Comparison of ENCODE assay signal across 9 cellular contexts in the genomic region with DNA sequence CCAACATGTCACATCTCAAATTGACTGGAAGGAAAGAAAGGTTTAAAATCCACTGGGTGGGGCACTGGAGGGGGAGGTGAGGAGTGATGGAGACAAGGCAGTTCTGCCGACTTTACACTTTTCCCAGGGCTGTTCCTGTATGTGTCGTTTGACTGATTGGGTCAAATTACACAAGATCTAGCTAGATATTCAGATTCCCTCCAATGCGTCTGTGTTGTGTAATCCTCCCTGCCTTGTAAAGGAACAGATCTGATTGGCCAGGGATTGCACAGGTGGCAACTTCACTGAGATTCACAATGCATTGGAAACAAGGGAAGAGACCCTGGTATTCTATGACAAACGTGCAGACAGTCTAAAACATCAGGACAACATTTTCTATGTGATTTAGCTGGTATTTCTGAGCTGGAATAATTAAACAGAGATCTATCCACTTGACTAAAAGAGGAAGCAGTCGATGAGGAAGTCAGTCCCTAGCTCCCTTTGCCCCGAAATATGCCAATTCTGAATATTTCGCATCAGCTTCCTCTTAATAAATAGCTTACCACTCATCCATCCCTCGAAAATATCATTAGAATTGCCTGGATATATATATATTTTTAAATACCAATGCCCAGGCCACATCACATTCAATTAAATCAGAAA.
DNase-seq lines count a peak whose midpoint lies in the region; ATAC-seq, FAIRE-seq and TF ChIP-seq lines count a peak whose summit lies in the region.
"Had no signal": no experiment of that assay in that cellular context is flagged by ENCODE, and none has a peak within 500 bp of the region (broad histone marks: within the 10 kb centered on the region; RNA-seq: fewer than 3 reads in every experiment).

No MANE protein-coding gene starts in this region.

- peak overlapping the region; percentile 64 for H3K27ac Mint-ChIP-seq in activated naive CD4-positive, alpha-beta T cell treated with anti-CD3 and anti-CD28 coated beads, Interleukin-2, amount 50 U/mL, for 24 hours
- H3K27ac Mint-ChIP-seq: T-helper 2 cell treated with Interferon-gamma antibody and Interleukin-4, amounts not matched to agents 5 μg/mL and 100 μg/mL, for 36 hours had no signal

- peaks cover 0 to 52% (median 16%) of the 10 kb centered on the region in 4 donors for H3K4me1 ChIP-seq in right lobe of liver
- H3K4me1 ChIP-seq in upper lobe of left lung, result peaks cover 9 to 27% (median 24%) of the 10 kb centered on the region in 4 donors
- H3K4me1 ChIP-seq in kidney (ENCODE audit: control insufficient read depth in 1 of 2, insufficient read depth in 1 of 2, low read depth in 1 of 2, low read length in 2 of 2), result peaks cover 21 to 22% of the 10 kb centered on the region in 2 donors

- TF ChIP-seq EP300 in upper lobe of left lung (IDR thresholded peaks at IDR 0.05), result no peak

- no peak for DNase-seq in activated naive CD4-positive, alpha-beta T cell treated with Interleukin-2 at 50 U/mL for 16 hours
- peak; percentile 82 for DNase-seq in SKM-1 treated with dmso at 0.1 percent for 144 hours (lab: John Stamatoyannopoulos, UW; ENCODE audit: unreplicated experiment)
- peak in 1 of 3 donors; percentile 53 for DNase-seq in right lobe of liver
- DNase-seq in upper lobe of left lung, result no peak
- no peak for DNase-seq in germinal center (ENCODE audit: low spot score)
- no peak for DNase-seq in AG08396 (ENCODE audit: low spot score)
- no peak for DNase-seq in kidney

- ATAC-seq in right lobe of liver (peak; percentile 25 to 50 (median 35)), upper lobe of left lung (ENCODE audit: low FRiP score in 2 of 2) (peak in 1 of 2 donors; percentile 50)

- peaks cover 15% of the 10 kb centered on the region for H3K4me1 Mint-ChIP-seq in activated naive CD4-positive, alpha-beta T cell treated with anti-CD3 and anti-CD28 coated beads, Interleukin-2, amount 50 U/mL, for 24 hours

- TF ChIP-seq CTCF in right lobe of liver (IDR thresholded peaks at IDR 0.05) (peak in 1 of 4 donors; percentile 2), upper lobe of left lung (IDR thresholded peaks at IDR 0.05) (no peak), kidney (IDR thresholded peaks at IDR 0.05; ENCODE audit: borderline replicate concordance, extremely low read depth, insufficient read depth) (no peak)

- WGBS in right lobe of liver (ENCODE audit: insufficient coverage, low coverage, low lambda C conversion rate, missing lambda C conversion rate), result 43% methylated on average over 8 of the region's 8 CpGs
- WGBS in upper lobe of left lung, 2 donors, result 55 to 65% methylated on average over 8 of the region's 8 CpGs

- intact Hi-C loops in right lobe of liver (cut with DNase I), result no loop called here
- intact Hi-C loops in kidney (cut with DNase I), result loop anchor here (10.0 kb wide), 1 partner anchor 331 kb away; no protein-coding TSS in a partner anchor

- H3K27me3 Mint-ChIP-seq in activated naive CD4-positive, alpha-beta T cell treated with anti-CD3 and anti-CD28 coated beads, Interleukin-2, amount 50 U/mL, for 24 hours, result no peaks in the 10 kb centered on the region

- H3K9me3 Mint-ChIP-seq in activated naive CD4-positive, alpha-beta T cell treated with anti-CD3 and anti-CD28 coated beads, Interleukin-2, amount 50 U/mL, for 24 hours, result no peaks in the 10 kb centered on the region
- H3K9me3 Mint-ChIP-seq: T-helper 2 cell treated with Interferon-gamma antibody and Interleukin-4, amounts not matched to agents 5 μg/mL and 100 μg/mL, for 36 hours had no signal

- H3K27ac ChIP-seq in right lobe of liver (peak overlapping the region in 2 of 3 donors; percentile 82 to 85), upper lobe of left lung (peak overlapping the region in 3 of 4 donors; percentile 43 to 62 (median 61)), kidney (ENCODE audit: low read depth in 2 of 2, low read length in 2 of 2) (no peak overlapping the region)

- no peak overlapping the region for H3K4me3 ChIP-seq in right lobe of liver
- H3K4me3 ChIP-seq in upper lobe of left lung, result no peak overlapping the region
- no peak overlapping the region for H3K4me3 ChIP-seq in kidney (ENCODE audit: low read length in 2 of 2)

- H3K9me3 ChIP-seq in right lobe of liver, result no peaks in the 10 kb centered on the region
- no peaks in the 10 kb centered on the region for H3K9me3 ChIP-seq in upper lobe of left lung
- no peaks in the 10 kb centered on the region for H3K9me3 ChIP-seq in kidney (ENCODE audit: control insufficient read depth in 1 of 2, low read length in 2 of 2)

- no peaks in the 10 kb centered on the region for H3K36me3 Mint-ChIP-seq in activated naive CD4-positive, alpha-beta T cell treated with anti-CD3 and anti-CD28 coated beads, Interleukin-2, amount 50 U/mL, for 24 hours

- no peak for TF ChIP-seq POLR2A in right lobe of liver (IDR thresholded peaks at IDR 0.05)
- no peak for TF ChIP-seq POLR2A in upper lobe of left lung (IDR thresholded peaks at IDR 0.05)

- H3K36me3 ChIP-seq in right lobe of liver (no peaks in the 10 kb centered on the region), upper lobe of left lung (no peaks in the 10 kb centered on the region), kidney (ENCODE audit: control insufficient read depth in 1 of 2, insufficient read depth in 2 of 2, low read length in 2 of 2) (no peaks in the 10 kb centered on the region)

- FAIRE-seq in kidney (lab: Jason Lieb, UNC), result no peak

- H3K9ac ChIP-seq in kidney (ENCODE audit: low read length in 2 of 2), result no peak overlapping the region

- no peak overlapping the region for H3K4me3 Mint-ChIP-seq in activated naive CD4-positive, alpha-beta T cell treated with anti-CD3 and anti-CD28 coated beads, Interleukin-2, amount 50 U/mL, for 24 hours
- H3K4me3 Mint-ChIP-seq: T-helper 2 cell treated with Interferon-gamma antibody and Interleukin-4, amounts not matched to agents 5 μg/mL and 100 μg/mL, for 36 hours had no signal

- H3K27me3 ChIP-seq in right lobe of liver, result no peaks in the 10 kb centered on the region
- no peaks in the 10 kb centered on the region for H3K27me3 ChIP-seq in upper lobe of left lung

Comparison
In these comparisons a context has a peak if more than half of its experiments do, and no peak if none do; other contexts are left out.
1. H3K27ac ChIP-seq: peak in right lobe of liver (2 of 3) and upper lobe of left lung (3 of 4); none in kidney (0 of 2).